In genomic region chr21:31666445-31667010, GRCh38 we compare ENCODE assay signal across 1 cellular context.
TF ChIP-seq lines count a peak whose summit lies in the region.

No MANE protein-coding gene starts in this region.

TF ChIP-seq in IMR-90, 13 proteins besides CTCF, POLR2A, EP300 and RAD21:
- peak; percentile 87 for TF ChIP-seq MAFK (IDR thresholded peaks at IDR 0.05; ENCODE audit: low read depth, low read length)
- 0 out of 2 replicates have a peak, but pooled peaks have one; percentile 18 for TF ChIP-seq NFE2L2 (IDR thresholded peaks at IDR 0.05; ENCODE audit: low read depth, low read length)
- TF ChIP-seq FOS (IDR thresholded peaks at IDR 0.05; ENCODE audit: low read depth, low read length) = no peak
- TF ChIP-seq MXI1 (IDR thresholded peaks at IDR 0.05; ENCODE audit: borderline replicate concordance, low read depth, low read length) = no peak
TF ChIP-seq in IMR-90: peak in this region for 2.
